21 cellular contexts compared by ENCODE assay signal in genomic region chr9:123232332-123232731, GRCh38.
"Had no signal": no experiment of that assay in that cellular context is flagged by ENCODE, and none has a peak within 500 bp of the region (broad histone marks: within the 10 kb centered on the region; RNA-seq: fewer than 3 reads in every experiment).

No MANE protein-coding gene starts in this region.

- ATAC-seq: activated CD8-positive, alpha-beta memory T cell treated with anti-CD3 and anti-CD28 coated beads, Interleukin-2, amount 10 ng/mL, durations not matched to agents 7 days and 5 days; activated naive CD4-positive, alpha-beta T cell treated with anti-CD3 and anti-CD28 coated beads, Interleukin-2, amount 50 U/mL, for 72 hours; effector memory CD8-positive, alpha-beta T cell; mucosa of descending colon; natural killer cell; psoas muscle; sciatic nerve had no signal

- H3K27me3 Mint-ChIP-seq: activated CD8-positive, alpha-beta memory T cell treated with anti-CD3 and anti-CD28 coated beads, Interleukin-2, amount 10 ng/mL, durations not matched to agents 7 days and 5 days; activated T-cell treated with anti-CD3 and anti-CD28 coated beads, Interleukin-2, amount 50 U/mL, for 24 hours; effector memory CD8-positive, alpha-beta T cell; stimulated activated naive CD8-positive, alpha-beta T cell treated with anti-CD3 and anti-CD28 coated beads, Interleukin-15, Interleukin-2, amounts not matched to agents 100 ng/mL and 50 ng/mL, for 24 hours had no signal

- H3K9me3 ChIP-seq: mucosa of descending colon, psoas muscle, testis had no signal

- H3K27ac Mint-ChIP-seq: activated CD8-positive, alpha-beta memory T cell treated with anti-CD3 and anti-CD28 coated beads, Interleukin-2, amount 10 ng/mL, durations not matched to agents 7 days and 5 days; activated naive CD4-positive, alpha-beta T cell treated with anti-CD3 and anti-CD28 coated beads, Interleukin-2, amount 50 U/mL, for 72 hours; activated T-cell treated with anti-CD3 and anti-CD28 coated beads, Interleukin-2, amount 50 U/mL, for 24 hours; effector memory CD8-positive, alpha-beta T cell; natural killer cell; T-helper 1 cell treated with Interleukin-12 subunit alpha and Interleukin-12 subunit beta and Interleukin-4 antibody, amounts not matched to agents 30 μg/mL and 1 μg/mL, for 36 hours had no signal

- H3K9me3 Mint-ChIP-seq: activated naive CD4-positive, alpha-beta T cell treated with anti-CD3 and anti-CD28 coated beads, Interleukin-2, amount 50 U/mL, for 72 hours; activated T-cell treated with anti-CD3 and anti-CD28 coated beads, Interleukin-2, amount 50 U/mL, for 24 hours; effector memory CD8-positive, alpha-beta T cell; natural killer cell; stimulated activated naive CD8-positive, alpha-beta T cell treated with anti-CD3 and anti-CD28 coated beads, Interleukin-15, Interleukin-2, amounts not matched to agents 100 ng/mL and 50 ng/mL, for 24 hours; T-helper 1 cell treated with Interleukin-12 subunit alpha and Interleukin-12 subunit beta and Interleukin-4 antibody, amounts not matched to agents 30 μg/mL and 1 μg/mL, for 36 hours had no signal

- H3K36me3 ChIP-seq: brain microvascular endothelial cell had no signal

- H3K27me3 ChIP-seq: brain microvascular endothelial cell, testis had no signal

- H3K27ac ChIP-seq: brain microvascular endothelial cell, psoas muscle, testis had no signal

- H3K4me3 Mint-ChIP-seq: activated CD8-positive, alpha-beta memory T cell treated with anti-CD3 and anti-CD28 coated beads, Interleukin-2, amount 10 ng/mL, durations not matched to agents 7 days and 5 days; activated T-cell treated with anti-CD3 and anti-CD28 coated beads, Interleukin-2, amount 50 U/mL, for 24 hours; effector memory CD8-positive, alpha-beta T cell; natural killer cell; stimulated activated naive CD8-positive, alpha-beta T cell treated with anti-CD3 and anti-CD28 coated beads, Interleukin-15, Interleukin-2, amounts not matched to agents 100 ng/mL and 50 ng/mL, for 24 hours; T-helper 1 cell treated with Interleukin-12 subunit alpha and Interleukin-12 subunit beta and Interleukin-4 antibody, amounts not matched to agents 30 μg/mL and 1 μg/mL, for 36 hours had no signal

- DNase-seq: activated CD4-positive, alpha-beta T cell treated with anti-CD3 and anti-CD28 coated beads, Interleukin-2, amount 50 U/mL, for 48 hours; activated CD8-positive, alpha-beta memory T cell treated with anti-CD3 and anti-CD28 coated beads, Interleukin-2, amount 10 ng/mL, durations not matched to agents 7 days and 5 days; activated effector memory CD4-positive, alpha-beta T cell treated with anti-CD3 and anti-CD28 coated beads, Interleukin-2, amount 50 U/mL, for 16 hours; activated T-cell treated with anti-CD3 and anti-CD28 coated beads, Interleukin-2, amount 50 U/mL, for 24 hours; amygdala; brain microvascular endothelial cell; effector memory CD8-positive, alpha-beta T cell; hippocampal formation; left cardiac atrium; mucosa of descending colon; natural killer cell; nucleus accumbens; psoas muscle; stimulated activated CD4-positive, alpha-beta T cell treated with anti-CD3 and anti-CD28 coated beads, Interleukin-12 subunit alpha, Interleukin-12 subunit beta, amount 100 ng/mL, for 4 hours; stimulated activated CD4-positive, alpha-beta T cell treated with anti-CD3 and anti-CD28 coated beads, Interleukin-2, amount 100 ng/mL, for 48 hours; testis had no signal

- H3K36me3 Mint-ChIP-seq: activated naive CD4-positive, alpha-beta T cell treated with anti-CD3 and anti-CD28 coated beads, Interleukin-2, amount 50 U/mL, for 72 hours; natural killer cell had no signal

- H3K4me3 ChIP-seq: lung, mucosa of descending colon, psoas muscle, testis had no signal

- H3K4me1 Mint-ChIP-seq: natural killer cell had no signal

- H3K4me1 ChIP-seq: psoas muscle, testis had no signal
